ENCODE assay signal across 8 cellular contexts in the genomic region with DNA sequence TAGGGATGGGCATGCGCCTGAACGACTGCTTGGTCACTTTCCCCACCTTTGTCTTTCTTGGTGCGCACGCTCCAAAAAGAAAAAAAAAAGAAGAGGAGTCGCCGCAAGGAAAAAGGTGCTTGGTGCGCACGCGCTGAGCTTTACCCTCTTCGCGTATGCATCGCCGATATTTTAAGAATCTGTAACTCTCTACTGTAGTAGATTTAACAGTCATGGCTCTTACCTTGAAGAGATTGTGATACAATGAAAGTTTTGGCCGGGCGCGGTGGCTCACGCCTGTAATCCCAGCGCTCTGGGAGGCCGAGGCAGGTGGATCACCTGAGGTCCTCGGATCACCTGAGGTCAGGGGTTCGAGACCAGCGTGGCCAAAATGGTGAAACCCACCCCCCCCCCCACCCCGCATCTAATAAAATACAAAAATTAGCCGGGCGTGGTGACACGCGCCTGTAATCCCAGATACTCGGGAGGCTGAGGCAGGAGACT. TPM values are rescaled to one million over a fixed set of nuclear protein-coding genes. Genes with fewer than 3 reads are reported as not detected.
DNase-seq lines count a peak whose midpoint lies in the region; ATAC-seq and TF ChIP-seq lines count a peak whose summit lies in the region.

No MANE protein-coding gene starts in this region.

- no peaks in the 10 kb centered on the region for H3K9me3 Mint-ChIP-seq in activated T-helper 17 cell treated with anti-CD3 and anti-CD28 coated beads, Interleukin-2, amount 50 U/mL, for 72 hours

- H3K4me1 ChIP-seq in SK-N-SH (ENCODE audit: control insufficient read depth in 1 of 2, insufficient read depth in 2 of 2, low read depth in 1 of 2, low read length in 1 of 2) (peaks cover 0 to 18% of the 10 kb centered on the region in 2 experiments; a peak in 3 of 4 replicates), iPS-18a (ENCODE audit: control insufficient read depth, low read depth, low read length) (peaks cover 18% of the 10 kb centered on the region), stomach (peaks cover 24 to 46% (median 36%) of the 10 kb centered on the region in 4 donors)

- H3F3A ChIP-seq in SK-N-SH (replicated peaks; ENCODE audit: insufficient read depth) = peaks cover 4% of the 10 kb centered on the region

- CTCF ChIA-PET in SK-N-SH (lab: Yijun Ruan, JAX) = interaction anchor here (0.6 to 2.1 kb wide), 7 partner anchors 12 to 73 kb away, joined by 3 to 14 read pairs (median 8); a partner anchor contains a TSS

- peak overlapping the region; percentile 81 for H3K27ac Mint-ChIP-seq in activated T-helper 17 cell treated with anti-CD3 and anti-CD28 coated beads, Interleukin-2, amount 50 U/mL, for 72 hours

- H3K4me3 ChIP-seq in SK-N-SH (ENCODE audit: low read depth in 2 of 2, low read length in 1 of 2) (peak overlapping the region; percentile 46 to 58), iPS-18a (ENCODE audit: low read length) (peak overlapping the region; percentile 31), stomach (peak overlapping the region; percentile 43 to 92 (median 88))

- TF ChIP-seq CTCF in SK-N-SH (IDR thresholded peaks at IDR 0.05) = no peak
- no peak for TF ChIP-seq CTCF in stomach (IDR thresholded peaks at IDR 0.05)

- no peak for TF ChIP-seq EP300 in SK-N-SH (IDR thresholded peaks at IDR 0.05; ENCODE audit: borderline replicate concordance in 1 of 2, low read depth in 1 of 2, low read length in 1 of 2)
- TF ChIP-seq EP300 in stomach (IDR thresholded peaks at IDR 0.05) = no peak

- intact Hi-C loops in stomach (cut with DNase I; ENCODE audit: low total_unique reads) = no loop called here

- ATAC-seq in SK-N-SH treated with all-trans-retinoic acid at 6 μM for 48 hours (no peak), HG02588 (IDR thresholded peaks at IDR 0.05; ENCODE audit: unreplicated experiment) (no peak), HG03045 (IDR thresholded peaks at IDR 0.05; ENCODE audit: unreplicated experiment) (no peak), HG03095 (IDR thresholded peaks at IDR 0.05; ENCODE audit: unreplicated experiment) (no peak)
- ATAC-seq in activated T-helper 17 cell treated with anti-CD3 and anti-CD28 coated beads, Interleukin-2, amount 50 U/mL, for 72 hours (replicated peaks) = no peak

- TF ChIP-seq RAD21 in SK-N-SH (IDR thresholded peaks at IDR 0.05; ENCODE audit: low read length) = no peak

- H3K36me3 ChIP-seq in SK-N-SH (replicated peaks in 1 of 2; ENCODE audit: control insufficient read depth in 1 of 2, insufficient read depth in 2 of 2, low read length in 1 of 2) (peaks cover 8 to 14% of the 10 kb centered on the region in 2 experiments), iPS-18a (ENCODE audit: control insufficient read depth, low read depth, low read length) (peaks cover 6% of the 10 kb centered on the region), stomach (peaks cover 4 to 14% (median 9%) of the 10 kb centered on the region in 4 donors)

- no peaks in the 10 kb centered on the region for H3K9me2 ChIP-seq in SK-N-SH

- no peaks in the 10 kb centered on the region for H3K9me3 ChIP-seq in SK-N-SH
- no peaks in the 10 kb centered on the region for H3K9me3 ChIP-seq in iPS-18a (ENCODE audit: control insufficient read depth, low read depth, low read length)
- H3K9me3 ChIP-seq in stomach = no peaks in the 10 kb centered on the region

- peak overlapping the region; percentile 79; the same call in 1 of the 2 replicates for H2AFZ ChIP-seq in SK-N-SH (ENCODE audit: low read depth)

- H3K4me1 Mint-ChIP-seq in activated T-helper 17 cell treated with anti-CD3 and anti-CD28 coated beads, Interleukin-2, amount 50 U/mL, for 72 hours = peaks cover 23% of the 10 kb centered on the region

- TF ChIP-seq POLR2A in stomach (IDR thresholded peaks at IDR 0.05) = no peak

- no peak for DNase-seq in SK-N-SH
- no peak for DNase-seq in stomach

- WGBS in SK-N-SH (ENCODE audit: low lambda C conversion rate) = 4% methylated on average over 28 of the region's 28 CpGs
- WGBS in stomach, 5 donors = 4 to 10% (median 6%) methylated on average over 27 to 28 of the region's 28 CpGs

- peak overlapping the region; percentile 57; the same call in 1 of the 2 replicates for H3K9ac ChIP-seq in SK-N-SH
- no peak overlapping the region for H3K9ac ChIP-seq in iPS-18a (ENCODE audit: low read length)

- peaks cover 41% of the 10 kb centered on the region for H3K79me2 ChIP-seq in SK-N-SH (ENCODE audit: insufficient read depth)

- H3K4me3 Mint-ChIP-seq in activated T-helper 17 cell treated with anti-CD3 and anti-CD28 coated beads, Interleukin-2, amount 50 U/mL, for 72 hours = peak overlapping the region; percentile 69

- H3K27ac ChIP-seq in SK-N-SH (ENCODE audit: low read depth in 2 of 2, low read length in 1 of 2) (peak overlapping the region; percentile 71 to 84; a peak in 3 of 4 replicates), iPS-18a (ENCODE audit: low read length) (no peak overlapping the region), stomach (peak overlapping the region; percentile 82 to 99 (median 93))

- H4K20me1 ChIP-seq in SK-N-SH (ENCODE audit: insufficient read depth) = peaks cover 38% of the 10 kb centered on the region

- POLR2A ChIA-PET in SK-N-SH (lab: Yijun Ruan, JAX) = interaction anchor here (0.7 to 2.4 kb wide), 8 partner anchors 12 to 72 kb away, joined by 3 to 19 read pairs (median 6); a partner anchor contains a TSS

- no peaks in the 10 kb centered on the region for H3K27me3 ChIP-seq in SK-N-SH (ENCODE audit: insufficient read depth)
- H3K27me3 ChIP-seq in iPS-18a (ENCODE audit: control insufficient read depth, insufficient read depth, low read length) = no peaks in the 10 kb centered on the region
- H3K27me3 ChIP-seq in stomach = no peaks in the 10 kb centered on the region

- H3K4me2 ChIP-seq in SK-N-SH = peak overlapping the region; percentile 78

- H3K27me3 Mint-ChIP-seq in activated T-helper 17 cell treated with anti-CD3 and anti-CD28 coated beads, Interleukin-2, amount 50 U/mL, for 72 hours = no peaks in the 10 kb centered on the region

- peaks cover 28% of the 10 kb centered on the region for H3K36me3 Mint-ChIP-seq in activated T-helper 17 cell treated with anti-CD3 and anti-CD28 coated beads, Interleukin-2, amount 50 U/mL, for 72 hours (ENCODE audit: low read depth)

TF ChIP-seq in SK-N-SH treated with all-trans-retinoic acid at 6 μM for 48 hours, 23 proteins besides CTCF, POLR2A, EP300 and RAD21:
- TF ChIP-seq SNAI2 (CRISPR knock-in tag; IDR thresholded peaks at IDR 0.05) (no peak), ZNF70 (CRISPR knock-in tag; IDR thresholded peaks at IDR 0.05) (no peak), OSR1 (CRISPR knock-in tag; IDR thresholded peaks at IDR 0.05) (no peak)
- TF ChIP-seq, protein P1, sequence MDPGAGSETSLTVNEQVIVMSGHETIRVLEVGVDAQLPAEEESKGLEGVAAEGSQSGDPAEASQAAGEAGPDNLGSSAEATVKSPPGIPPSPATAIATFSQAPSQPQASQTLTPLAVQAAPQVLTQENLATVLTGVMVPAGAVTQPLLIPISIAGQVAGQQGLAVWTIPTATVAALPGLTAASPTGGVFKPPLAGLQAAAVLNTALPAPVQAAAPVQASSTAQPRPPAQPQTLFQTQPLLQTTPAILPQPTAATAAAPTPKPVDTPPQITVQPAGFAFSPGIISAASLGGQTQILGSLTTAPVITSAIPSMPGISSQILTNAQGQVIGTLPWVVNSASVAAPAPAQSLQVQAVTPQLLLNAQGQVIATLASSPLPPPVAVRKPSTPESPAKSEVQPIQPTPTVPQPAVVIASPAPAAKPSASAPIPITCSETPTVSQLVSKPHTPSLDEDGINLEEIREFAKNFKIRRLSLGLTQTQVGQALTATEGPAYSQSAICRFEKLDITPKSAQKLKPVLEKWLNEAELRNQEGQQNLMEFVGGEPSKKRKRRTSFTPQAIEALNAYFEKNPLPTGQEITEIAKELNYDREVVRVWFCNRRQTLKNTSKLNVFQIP (CRISPR knock-in tag; IDR thresholded peaks at IDR 0.05; ENCODE audit: borderline replicate concordance, low read depth) = no peak
TF ChIP-seq in SK-N-SH treated with all-trans-retinoic acid at 6 μM for 48 hours: peak in this region for 0.

RNA-seq across cellular contexts. Expression of a gene that starts 0.6 kb away (rescaled TPM):
- 56.4 and 62.3 TPM in 2 replicates for polyA plus RNA-seq in SK-N-SH (2012; rRNA removed)
- 30.9 and 44.1 TPM in 2 replicates for polyA plus RNA-seq in SK-N-SH (2012; cell fraction: cytosol; rRNA removed)
- polyA plus RNA-seq in SK-N-SH (2012; cell fraction: nucleus; rRNA removed) = 97.1 and 104 TPM in 2 replicates
- 10 to 100 TPM; 34.4 to 37.0 TPM for total RNA-seq in activated T-helper 17 cell treated with anti-CD3 and anti-CD28 coated beads, Interleukin-2, amount 50 U/mL, for 72 hours
- 10 to 100 TPM; 11.0 to 33.3 (median 23.3) TPM for total RNA-seq in stomach
- polyA plus RNA-seq in stomach = 10 to 100 TPM; 22.7 to 28.5 (median 23.2) TPM

RNA-seq across cellular contexts. Expression of a gene that starts 12.3 kb away (rescaled TPM):
- polyA plus RNA-seq in SK-N-SH (2012; rRNA removed) = 42.8 and 43.1 TPM in 2 replicates
- polyA plus RNA-seq in SK-N-SH (2012; cell fraction: cytosol; rRNA removed) = 38.2 and 40.5 TPM in 2 replicates
- polyA plus RNA-seq in SK-N-SH (2012; cell fraction: nucleus; rRNA removed) = 104 and 174 TPM in 2 replicates
- 10 to 100 TPM; 25.5 to 62.7 TPM for total RNA-seq in activated T-helper 17 cell treated with anti-CD3 and anti-CD28 coated beads, Interleukin-2, amount 50 U/mL, for 72 hours
- total RNA-seq in stomach = 100 to 1,000 TPM in 2 of 5 donors, 10 to 100 TPM in 3; 11.6 to 235 (median 42.6) TPM
- polyA plus RNA-seq in stomach = 100 to 1,000 TPM; 126 to 209 (median 184) TPM

RNA-seq across cellular contexts. Expression of a gene that starts 14.6 kb away (rescaled TPM):
- polyA plus RNA-seq in SK-N-SH (2012; rRNA removed) (0.70 and 1.1 TPM in 2 replicates), stomach (under 1 TPM in 2 of 3 donors, not detected in 1; 0.20 to 0.37 TPM)
- 0.33 and 0.39 TPM in 2 replicates for polyA plus RNA-seq in SK-N-SH (2012; cell fraction: cytosol; rRNA removed)
- 1.6 and 1.8 TPM in 2 replicates for polyA plus RNA-seq in SK-N-SH (2012; cell fraction: nucleus; rRNA removed)
- under 1 TPM in 1 of 2 donors, not detected in 1; 0.71 TPM for total RNA-seq in activated T-helper 17 cell treated with anti-CD3 and anti-CD28 coated beads, Interleukin-2, amount 50 U/mL, for 72 hours
- total RNA-seq in stomach = 1 to 10 TPM in 1 of 5 donors, not detected in 4; 1.2 TPM

RNA-seq across cellular contexts. Expression of a gene that starts 25.4 kb away (rescaled TPM):
- polyA plus RNA-seq in SK-N-SH (2012; rRNA removed) (1.3 TPM in 2 replicates), stomach (10 to 100 TPM in 1 of 3 donors, under 1 TPM in 2; 0.76 to 48.1 (median 0.81) TPM)
- polyA plus RNA-seq in SK-N-SH (2012; cell fraction: cytosol; rRNA removed) = 0.59 and 1.1 TPM in 2 replicates
- 1.6 and 1.7 TPM in 2 replicates for polyA plus RNA-seq in SK-N-SH (2012; cell fraction: nucleus; rRNA removed)
- total RNA-seq in activated T-helper 17 cell treated with anti-CD3 and anti-CD28 coated beads, Interleukin-2, amount 50 U/mL, for 72 hours = under 1 TPM in 1 of 2 donors, not detected in 1; 0.90 TPM
- total RNA-seq in stomach = 1 to 10 TPM in 1 of 5 donors, not detected in 4; 1.7 TPM

RNA-seq across cellular contexts. Expression of a gene that starts 31.7 kb away (rescaled TPM):
- polyA plus RNA-seq in SK-N-SH (2012; rRNA removed) (126 and 142 TPM in 2 replicates), stomach (10 to 100 TPM; 27.2 to 67.4 (median 64.0) TPM)
- 85.1 and 108 TPM in 2 replicates for polyA plus RNA-seq in SK-N-SH (2012; cell fraction: cytosol; rRNA removed)
- polyA plus RNA-seq in SK-N-SH (2012; cell fraction: nucleus; rRNA removed) = 114 and 134 TPM in 2 replicates
- total RNA-seq in activated T-helper 17 cell treated with anti-CD3 and anti-CD28 coated beads, Interleukin-2, amount 50 U/mL, for 72 hours = 10 to 100 TPM; 58.3 to 96.4 TPM
- total RNA-seq in stomach = 100 to 1,000 TPM in 3 of 5 donors, 10 to 100 TPM in 2; 64.8 to 188 (median 117) TPM

Comparison
In these comparisons a context has a peak if more than half of its experiments do, and no peak if none do; other contexts are left out.
1. H3K4me3 ChIP-seq: peak in every context shown above with its lines; median percentile 88 in stomach; 52 in SK-N-SH; 31 in iPS-18a.